Comparison of ENCODE assay signal across 28 cellular contexts in the genomic region with DNA sequence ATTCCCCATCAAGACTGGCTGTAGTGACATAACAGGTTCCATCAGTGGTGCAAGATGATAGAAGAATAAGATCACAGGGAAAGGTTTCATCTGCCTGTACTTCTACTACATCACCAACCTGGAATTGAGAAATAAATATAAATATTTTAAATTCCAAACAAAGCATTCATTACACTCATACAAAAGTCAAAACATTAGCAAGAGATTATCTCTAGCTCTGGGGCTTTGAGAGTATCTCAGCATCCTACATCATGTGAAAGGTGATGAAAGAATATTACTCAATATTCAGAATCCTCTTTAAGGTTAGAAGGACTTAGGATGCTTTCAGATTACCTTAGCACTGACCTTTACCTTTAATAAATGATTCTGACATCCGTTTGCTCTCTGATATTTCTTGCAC.
"Had no signal": no experiment of that assay in that cellular context is flagged by ENCODE, and none has a peak within 500 bp of the region (broad histone marks: within the 10 kb centered on the region; RNA-seq: fewer than 3 reads in every experiment).

No MANE protein-coding gene starts in this region.

- DNase-seq: colonic mucosa; cortex of kidney; dermis blood vessel endothelial cell; dorsolateral prefrontal cortex; effector CD4-positive, alpha-beta T cell; effector CD8-positive, alpha-beta T cell; effector memory CD4-positive, alpha-beta T cell; effector memory CD8-positive, alpha-beta T cell; endodermal cell; erythroblast; esophagus squamous epithelium; foreskin fibroblast; foreskin keratinocyte; foreskin melanocyte; gastrocnemius medialis; glutamatergic neuron; head of caudate nucleus; heart left ventricle; heart right ventricle had no signal

- H3K4me1 ChIP-seq: colonic mucosa, esophagus muscularis mucosa, esophagus squamous epithelium, foreskin keratinocyte, gastrocnemius medialis, gastroesophageal sphincter, heart left ventricle, heart right ventricle had no signal

- FAIRE-seq: colon, endometrium, endothelial cell of umbilical vein, frontal cortex had no signal

- H3K36me3 ChIP-seq: colonic mucosa, gastrocnemius medialis had no signal

- H3K4me3 ChIP-seq: colonic mucosa, coronary artery, dorsolateral prefrontal cortex, esophagus muscularis mucosa, esophagus squamous epithelium, gastrocnemius medialis, gastroesophageal sphincter, heart left ventricle, heart right ventricle had no signal

- H3K27me3 ChIP-seq: colonic mucosa, esophagus muscularis mucosa, esophagus squamous epithelium, foreskin keratinocyte, gastrocnemius medialis, gastroesophageal sphincter, heart left ventricle, heart right ventricle had no signal

- H3K27ac Mint-ChIP-seq: dendritic cell treated with granulocyte-macrophage colony-stimulating factor and Interleukin-4, amounts not matched to agents 40 ng/mL and 50 ng/mL, for 4 days; effector memory CD8-positive, alpha-beta T cell; endodermal cell had no signal

- H3K9me3 ChIP-seq: colonic mucosa, esophagus muscularis mucosa, esophagus squamous epithelium, gastrocnemius medialis, gastroesophageal sphincter, heart left ventricle, heart right ventricle had no signal

- H3K27me3 Mint-ChIP-seq: dendritic cell treated with granulocyte-macrophage colony-stimulating factor and Interleukin-4, amounts not matched to agents 40 ng/mL and 50 ng/mL, for 4 days; effector memory CD8-positive, alpha-beta T cell had no signal

- H3K4me1 Mint-ChIP-seq: endodermal cell had no signal

- H3K27ac ChIP-seq: colonic mucosa, coronary artery, dorsolateral prefrontal cortex, epithelial cell of prostate, esophagus muscularis mucosa, esophagus squamous epithelium, foreskin keratinocyte, gastrocnemius medialis, gastroesophageal sphincter, heart left ventricle, heart right ventricle had no signal

- H3K9me3 Mint-ChIP-seq: dendritic cell treated with granulocyte-macrophage colony-stimulating factor and Interleukin-4, amounts not matched to agents 40 ng/mL and 50 ng/mL, for 4 days; effector memory CD8-positive, alpha-beta T cell; endodermal cell had no signal

- H3K4me3 Mint-ChIP-seq: dendritic cell treated with granulocyte-macrophage colony-stimulating factor and Interleukin-4, amounts not matched to agents 40 ng/mL and 50 ng/mL, for 4 days; effector memory CD8-positive, alpha-beta T cell; endodermal cell had no signal
